In the genomic region with DNA sequence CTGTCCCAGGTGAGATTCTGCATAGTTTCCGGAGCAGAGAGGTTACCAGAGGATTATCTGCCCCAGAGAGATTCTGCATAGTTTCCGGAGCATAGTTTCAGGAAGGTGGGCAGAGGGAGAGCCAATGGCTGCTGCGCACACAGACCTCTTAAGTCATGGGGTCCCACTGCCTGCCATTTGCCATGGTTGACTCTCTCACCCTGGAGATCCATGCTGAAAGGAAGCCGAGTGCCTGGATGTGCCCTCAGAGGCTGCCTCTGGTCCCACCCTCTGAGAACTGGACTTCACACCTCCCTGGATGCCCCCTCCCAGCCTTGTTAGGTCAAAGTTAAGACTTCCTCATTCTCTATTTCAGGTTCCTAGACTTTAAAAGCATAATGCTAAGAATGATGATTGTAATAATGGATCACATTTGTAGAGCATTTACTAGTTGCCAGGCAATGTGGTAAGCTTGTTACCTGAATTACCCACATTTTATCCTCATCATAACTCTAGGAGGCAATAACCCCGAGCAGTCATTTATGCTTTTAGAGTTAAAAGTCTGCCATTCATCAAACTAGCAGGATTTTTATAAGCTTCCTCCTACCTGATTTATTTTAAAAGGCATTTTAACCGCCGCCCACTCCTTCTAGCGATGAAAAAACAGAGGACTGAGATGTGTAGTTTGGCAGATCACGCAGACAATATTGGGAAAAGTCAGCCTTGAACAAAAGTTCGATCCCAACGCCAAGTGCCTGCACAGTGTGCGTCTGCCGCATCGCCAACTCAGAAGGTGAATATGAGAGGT, we compare ENCODE assay signal across 13 cellular contexts. TPM values are rescaled to one million over a fixed set of nuclear protein-coding genes. Genes with fewer than 3 reads are reported as not detected.
A peak's percentile ranks its signal among the peaks of the same experiment; 100 is the strongest.
DNase-seq lines count a peak whose midpoint lies in the region; ATAC-seq and TF ChIP-seq lines count a peak whose summit lies in the region.
"Had no signal": no experiment of that assay in that cellular context is flagged by ENCODE, and none has a peak within 500 bp of the region (broad histone marks: within the 10 kb centered on the region; RNA-seq: fewer than 3 reads in every experiment).

No MANE protein-coding gene starts in this region.

- no peak overlapping the region for H3K18ac ChIP-seq in mesenchymal stem cell (ENCODE audit: low read depth in 1 of 2, low read length in 2 of 2)

- 85 to 91% (median 90%) methylated on average over 14 of the region's 14 CpGs for WGBS in spleen, 5 donors
- 97% methylated on average over 14 of the region's 14 CpGs for WGBS in mesenchymal stem cell

- no peaks in the 10 kb centered on the region for H3K27me3 ChIP-seq in Peyer's patch
- H3K27me3 ChIP-seq in spleen (replicated peaks in 1 of 7), result no peaks in the 10 kb centered on the region
- H3K27me3 ChIP-seq in mesenchymal stem cell (ENCODE audit: control insufficient read depth in 1 of 2, insufficient read depth in 1 of 2, low read length in 2 of 2), result no peaks in the 10 kb centered on the region
- H3K27me3 ChIP-seq: sigmoid colon, thyroid gland had no signal

- no peaks in the 10 kb centered on the region for H3K27me3 Mint-ChIP-seq in activated CD4-positive, alpha-beta T cell treated with anti-CD3 and anti-CD28 coated beads for 36 hours
- H3K27me3 Mint-ChIP-seq in central memory CD8-positive, alpha-beta T cell, result no peaks in the 10 kb centered on the region
- no peaks in the 10 kb centered on the region for H3K27me3 Mint-ChIP-seq in chondrocyte (ENCODE audit: low read depth)

- H3K14ac ChIP-seq in mesenchymal stem cell (ENCODE audit: low read length in 2 of 2), result no peak overlapping the region

- H2BK15ac ChIP-seq in mesenchymal stem cell (ENCODE audit: low read depth, poor library complexity, severe bottlenecking), result no peak overlapping the region

- H2BK5ac ChIP-seq in mesenchymal stem cell (ENCODE audit: low read depth, low read length, poor library complexity, severe bottlenecking), result no peak overlapping the region

- no peak overlapping the region for H3K4ac ChIP-seq in mesenchymal stem cell (ENCODE audit: low read depth in 1 of 2, low read length in 2 of 2)

- H2AK5ac ChIP-seq in mesenchymal stem cell (ENCODE audit: low read length, severe bottlenecking), result no peak overlapping the region

- DNase-seq in activated CD4-positive, alpha-beta T cell treated with anti-CD3 and anti-CD28 coated beads for 36 hours, result no peak
- DNase-seq in activated CD4-positive, alpha-beta T cell treated with anti-CD3 and anti-CD28 coated beads, Interleukin-2, amount 50 U/mL, for 4 hours, result no peak
- DNase-seq in Peyer's patch (no peak), spleen (no peak), mesenchymal stem cell (no peak), chondrocyte (ENCODE audit: low spot score) (no peak), kidney glomerular epithelial cell (lab: John Stamatoyannopoulos, UW) (no peak)
- DNase-seq in central memory CD8-positive, alpha-beta T cell (ENCODE audit: low spot score in 2 of 2), result no peak
- DNase-seq: dermis blood vessel endothelial cell, MM.1S, NCI-H2227 treated with DMSO at 0.1 percent for 48 hours, sigmoid colon, thyroid gland had no signal

- peaks cover 68% of the 10 kb centered on the region for H3K4me1 Mint-ChIP-seq in activated CD4-positive, alpha-beta T cell treated with anti-CD3 and anti-CD28 coated beads for 36 hours
- peaks cover 54% of the 10 kb centered on the region for H3K4me1 Mint-ChIP-seq in central memory CD8-positive, alpha-beta T cell
- no peaks in the 10 kb centered on the region for H3K4me1 Mint-ChIP-seq in chondrocyte (ENCODE audit: low read depth)

- H3K23ac ChIP-seq in mesenchymal stem cell (ENCODE audit: low read length in 2 of 2), result no peak overlapping the region

- H3K27ac Mint-ChIP-seq in activated CD4-positive, alpha-beta T cell treated with anti-CD3 and anti-CD28 coated beads for 36 hours, result peak overlapping the region; percentile 85
- H3K27ac Mint-ChIP-seq in central memory CD8-positive, alpha-beta T cell (ENCODE audit: low read depth), result peak overlapping the region; percentile 74
- H3K27ac Mint-ChIP-seq in chondrocyte (ENCODE audit: unreplicated experiment), result no peak overlapping the region

- CTCF ChIA-PET in activated CD4-positive, alpha-beta T cell treated with anti-CD3 and anti-CD28 coated beads for 36 hours (lab: Charles Lee), result interaction anchor here (0.7 to 1.5 kb wide), 5 partner anchors 13 to 45 kb away, joined by 3 to 11 read pairs (median 3); no protein-coding TSS in a partner anchor

- no peak for TF ChIP-seq POLR2A in Peyer's patch (IDR thresholded peaks at IDR 0.05)
- no peak for TF ChIP-seq POLR2A in spleen (IDR thresholded peaks at IDR 0.05)

- intact Hi-C loops in activated CD4-positive, alpha-beta T cell treated with anti-CD3 and anti-CD28 coated beads for 36 hours (cut with DNase I, micrococcal nuclease), result loop anchor here in 1 of 2 experiments (2.0 to 5.0 kb wide), 2 partner anchors 14 to 34 kb away; no protein-coding TSS in a partner anchor
- intact Hi-C loops in spleen (cut with DNase I; ENCODE audit: low total_unique reads), result no loop called here

- H3K9me3 Mint-ChIP-seq in activated CD4-positive, alpha-beta T cell treated with anti-CD3 and anti-CD28 coated beads for 36 hours (ENCODE audit: low read depth), result no peaks in the 10 kb centered on the region
- no peaks in the 10 kb centered on the region for H3K9me3 Mint-ChIP-seq in central memory CD8-positive, alpha-beta T cell
- no peaks in the 10 kb centered on the region for H3K9me3 Mint-ChIP-seq in chondrocyte (ENCODE audit: low read depth)

- no peaks in the 10 kb centered on the region for H3K9me3 ChIP-seq in Peyer's patch
- H3K9me3 ChIP-seq in spleen, result no peaks in the 10 kb centered on the region
- no peaks in the 10 kb centered on the region for H3K9me3 ChIP-seq in mesenchymal stem cell (ENCODE audit: control insufficient read depth, low read length)
- H3K9me3 ChIP-seq: sigmoid colon, thyroid gland had no signal

- H3K4me3 ChIP-seq in Peyer's patch (peak overlapping the region in 1 of 4 donors; percentile 19), spleen (peak overlapping the region in 3 of 8 donors; percentile 0 to 46 (median 11)), mesenchymal stem cell (ENCODE audit: insufficient read depth in 1 of 2, low read depth in 1 of 2, low read length in 2 of 2) (no peak overlapping the region)
- H3K4me3 ChIP-seq: sigmoid colon, thyroid gland had no signal

- peak overlapping the region; percentile 3 to 76 (median 38) for H3K27ac ChIP-seq in Peyer's patch
- peak overlapping the region; percentile 0 to 81 (median 64) for H3K27ac ChIP-seq in spleen
- no peak overlapping the region for H3K27ac ChIP-seq in mesenchymal stem cell (ENCODE audit: low read length, poor library complexity, severe bottlenecking)
- H3K27ac ChIP-seq: sigmoid colon, thyroid gland had no signal

- no peak overlapping the region for H3K9ac ChIP-seq in mesenchymal stem cell (ENCODE audit: low read length)

- H3K36me3 ChIP-seq in Peyer's patch (peaks cover 0 to 50% (median 0%) of the 10 kb centered on the region in 3 donors), spleen (peaks cover 12 to 91% (median 65%) of the 10 kb centered on the region in 6 donors), mesenchymal stem cell (ENCODE audit: control insufficient read depth in 1 of 2, insufficient read depth in 2 of 2, low read depth in 1 of 2, low read length in 2 of 2) (peaks cover 12 to 17% of the 10 kb centered on the region in 2 experiments)

- POLR2A ChIA-PET in activated CD4-positive, alpha-beta T cell treated with anti-CD3 and anti-CD28 coated beads for 36 hours (lab: Charles Lee), result interaction anchor here (0.6 to 1.5 kb wide), 7 partner anchors 12 to 178 kb away, joined by 3 to 6 read pairs (median 3); a partner anchor contains a TSS

- no peak for ATAC-seq in activated CD4-positive, alpha-beta T cell treated with anti-CD3 and anti-CD28 coated beads for 36 hours
- no peak for ATAC-seq in central memory CD8-positive, alpha-beta T cell (replicated peaks; ENCODE audit: extremely low read depth, poor library complexity, severe bottlenecking)

- H2BK120ac ChIP-seq in mesenchymal stem cell (ENCODE audit: low read depth, low read length), result no peak overlapping the region

- no peaks in the 10 kb centered on the region for H3K79me1 ChIP-seq in mesenchymal stem cell (replicated peaks; ENCODE audit: low read length, poor library complexity, severe bottlenecking)

- no peak overlapping the region for H4K91ac ChIP-seq in mesenchymal stem cell (ENCODE audit: low read length)

- no peak overlapping the region for H4K8ac ChIP-seq in mesenchymal stem cell (ENCODE audit: low read length)

- no peak overlapping the region for H2BK12ac ChIP-seq in mesenchymal stem cell (ENCODE audit: low read length in 2 of 2)

- TF ChIP-seq CTCF in Peyer's patch (IDR thresholded peaks at IDR 0.05) (no peak), spleen (IDR thresholded peaks at IDR 0.05 in 8 of 11, conservative IDR thresholded peaks at IDR 0.05 in 3 of 11) (no peak), chondrocyte (IDR thresholded peaks at IDR 0.05) (no peak)

- H2AFZ ChIP-seq in mesenchymal stem cell (ENCODE audit: low read depth, low read length), result no peak overlapping the region

- H3K4me1 ChIP-seq in Peyer's patch (no peaks in the 10 kb centered on the region), spleen (peaks cover 0 to 92% (median 29%) of the 10 kb centered on the region in 6 donors), mesenchymal stem cell (ENCODE audit: control insufficient read depth, insufficient read depth, low read depth, low read length) (no peaks in the 10 kb centered on the region)
- H3K4me1 ChIP-seq: sigmoid colon, thyroid gland had no signal

- H3K4me2 ChIP-seq in mesenchymal stem cell (ENCODE audit: low read length, poor library complexity, severe bottlenecking), result no peak overlapping the region

- H3K36me3 Mint-ChIP-seq in activated CD4-positive, alpha-beta T cell treated with anti-CD3 and anti-CD28 coated beads for 36 hours (ENCODE audit: low read depth), result peaks cover 74% of the 10 kb centered on the region
- peaks cover 79% of the 10 kb centered on the region for H3K36me3 Mint-ChIP-seq in central memory CD8-positive, alpha-beta T cell (ENCODE audit: insufficient read depth)
- no peaks in the 10 kb centered on the region for H3K36me3 Mint-ChIP-seq in chondrocyte (ENCODE audit: low read depth)

- peak overlapping the region; percentile 73 for H3K4me3 Mint-ChIP-seq in activated CD4-positive, alpha-beta T cell treated with anti-CD3 and anti-CD28 coated beads for 36 hours
- H3K4me3 Mint-ChIP-seq in central memory CD8-positive, alpha-beta T cell, result peak overlapping the region; percentile 13
- no peak overlapping the region for H3K4me3 Mint-ChIP-seq in chondrocyte (ENCODE audit: unreplicated experiment)

RNA-seq across cellular contexts. Expression of a gene that starts 11.9 kb away (rescaled TPM):
- total RNA-seq in activated CD4-positive, alpha-beta T cell treated with anti-CD3 and anti-CD28 coated beads for 36 hours, result 100 to 1,000 TPM in 1 of 2 experiments, 10 to 100 TPM in 1; 90.0 to 109 TPM
- total RNA-seq in Peyer's patch (10 to 100 TPM in 1 of 4 donors, 1 to 10 TPM in 3; 2.9 to 13.2 (median 4.0) TPM), spleen (10 to 100 TPM; 43.0 to 75.7 (median 55.4) TPM), chondrocyte (0.31 to 0.67 TPM (median 0.62 TPM) in 3 replicates)
- 10 to 100 TPM; 16.2 to 22.4 (median 17.0) TPM for polyA plus RNA-seq in spleen
- polyA plus RNA-seq in mesenchymal stem cell (2013, experiment 1 of 2), result 11.1 TPM
- polyA plus RNA-seq in mesenchymal stem cell (2013, experiment 2 of 2), result 11.3 TPM

RNA-seq across cellular contexts. Expression of a gene that starts 49.5 kb away (rescaled TPM):
- 100 to 1,000 TPM; 200 to 243 TPM for total RNA-seq in activated CD4-positive, alpha-beta T cell treated with anti-CD3 and anti-CD28 coated beads for 36 hours
- total RNA-seq in Peyer's patch (100 to 1,000 TPM in 1 of 4 donors, 10 to 100 TPM in 3; 58.6 to 122 (median 86.4) TPM), spleen (100 to 1,000 TPM in 5 of 7 donors, 10 to 100 TPM in 2; 71.2 to 194 (median 106) TPM), chondrocyte (9.0 to 9.3 TPM (median 9.1 TPM) in 3 replicates)
- polyA plus RNA-seq in spleen, result 10 to 100 TPM; 54.9 to 64.6 (median 55.0) TPM
- polyA plus RNA-seq in mesenchymal stem cell (2013, experiment 1 of 2), result 22.3 TPM
- polyA plus RNA-seq in mesenchymal stem cell (2013, experiment 2 of 2), result 23.4 TPM
